In the genomic region with DNA sequence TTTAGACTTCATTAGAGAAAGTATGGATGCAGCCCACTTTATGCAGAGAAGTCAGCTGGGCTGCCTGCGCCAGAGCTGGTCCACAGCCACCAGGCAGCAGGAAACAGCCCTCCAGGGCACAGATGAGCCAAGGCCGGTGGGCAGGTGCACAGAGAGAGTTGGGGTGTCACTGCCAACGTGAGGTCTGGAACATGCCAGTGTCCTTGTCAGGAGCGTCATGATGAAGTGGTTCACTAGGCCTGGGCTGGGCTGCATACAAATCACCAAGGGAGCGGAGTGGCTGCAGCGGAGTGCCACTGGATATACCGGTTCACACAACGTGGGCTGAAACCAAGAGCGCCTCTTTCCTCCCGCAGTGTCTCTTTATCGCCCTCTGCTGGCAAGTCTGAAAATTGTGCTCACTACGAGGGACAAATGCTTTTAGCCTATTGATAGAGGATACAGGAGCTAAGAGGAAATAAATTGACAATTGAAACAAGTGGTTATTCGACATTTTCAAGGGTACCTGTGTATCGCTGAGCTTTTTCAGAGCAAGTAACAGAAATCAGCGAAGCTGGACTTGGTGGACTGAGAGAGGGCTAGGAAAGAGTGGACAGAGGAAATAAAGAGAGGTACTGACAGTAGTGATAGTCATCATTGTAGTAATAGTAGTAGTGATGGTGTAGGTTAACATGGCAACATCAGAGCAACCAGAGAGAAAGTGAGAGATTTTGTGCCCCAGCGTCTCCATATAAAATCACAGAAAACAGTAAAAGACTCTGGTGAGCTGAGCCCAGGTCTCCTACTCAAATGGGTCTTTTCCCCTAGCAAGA, we compare ENCODE assay signal across 8 cellular contexts. TPM values are rescaled to one million over a fixed set of nuclear protein-coding genes. Genes with fewer than 3 reads are reported as not detected.
DNase-seq lines count a peak whose midpoint lies in the region; ATAC-seq and TF ChIP-seq lines count a peak whose summit lies in the region.

No MANE protein-coding gene starts in this region.

- peak; percentile 78 for ATAC-seq in GM21447 (IDR thresholded peaks at IDR 0.05; ENCODE audit: unreplicated experiment)
- peak; percentile 98 for ATAC-seq in naive thymus-derived CD8-positive, alpha-beta T cell
- peak; percentile 92 for ATAC-seq in stimulated activated effector memory CD8-positive, alpha-beta T cell treated with anti-CD3 and anti-CD28 coated beads, Interleukin-12 subunit alpha, Interleukin-12 subunit beta, amount 100 ng/mL, for 72 hours

- H3K9me3 ChIP-seq in esophagus (ENCODE audit: control insufficient read depth in 2 of 2, insufficient read depth in 1 of 2, low read depth in 1 of 2, low read length in 1 of 2): no peaks in the 10 kb centered on the region

- DNase-seq in Calu3 (peak; percentile 90), KG1 (lab: John Stamatoyannopoulos, UW) (peak; percentile 96), OCI-M2 (lab: John Stamatoyannopoulos, UW; ENCODE audit: unreplicated experiment) (peak; percentile 5), activated T-cell treated with anti-CD3 and anti-CD28 coated beads for 4 hours (peak; percentile 80)
- DNase-seq in naive thymus-derived CD8-positive, alpha-beta T cell: peak; percentile 59 to 90 (median 82)
- peak; percentile 82 to 90 for DNase-seq in stimulated activated effector memory CD8-positive, alpha-beta T cell treated with anti-CD3 and anti-CD28 coated beads, Interleukin-12 subunit alpha, Interleukin-12 subunit beta, amount 100 ng/mL, for 72 hours (ENCODE audit: low spot score in 2 of 2)

- H3K4me3 ChIP-seq in esophagus (ENCODE audit: low read depth in 1 of 2, low read length in 2 of 2): no peak overlapping the region

- peaks cover 3% of the 10 kb centered on the region in 2 donors for H3K4me1 ChIP-seq in esophagus (ENCODE audit: control insufficient read depth in 2 of 2, insufficient read depth in 2 of 2, low read length in 1 of 2)

- H3K27ac Mint-ChIP-seq in Calu3 (ENCODE audit: unreplicated experiment): no peak overlapping the region
- peak overlapping the region in 4 of 10 donors; percentile 16 to 70 (median 48) for H3K27ac Mint-ChIP-seq in naive thymus-derived CD8-positive, alpha-beta T cell
- H3K27ac Mint-ChIP-seq in stimulated activated effector memory CD8-positive, alpha-beta T cell treated with anti-CD3 and anti-CD28 coated beads, Interleukin-12 subunit alpha, Interleukin-12 subunit beta, amount 100 ng/mL, for 72 hours: no peak overlapping the region

- H3K27me3 Mint-ChIP-seq in Calu3 (ENCODE audit: unreplicated experiment): peaks cover 18% of the 10 kb centered on the region
- H3K27me3 Mint-ChIP-seq in naive thymus-derived CD8-positive, alpha-beta T cell: peaks cover 0 to 34% (median 13%) of the 10 kb centered on the region in 5 donors

- no TSS peak for BruUV-seq in Calu3 (replicated peaks; lab: Mats Ljungman, UMichigan)

- CTCF ChIA-PET in Calu3 (lab: Charles Lee): interaction anchor here (0.6 to 1.1 kb wide), 7 partner anchors 32 to 293 kb away, joined by 3 to 5 read pairs (median 3); partner anchors contain the start of gene ITPR2

- peaks cover 4% of the 10 kb centered on the region for H3K36me3 Mint-ChIP-seq in Calu3 (ENCODE audit: insufficient read depth, unreplicated experiment)
- peaks cover 0 to 9% (median 7%) of the 10 kb centered on the region in 3 donors for H3K36me3 Mint-ChIP-seq in naive thymus-derived CD8-positive, alpha-beta T cell
- H3K36me3 Mint-ChIP-seq in stimulated activated effector memory CD8-positive, alpha-beta T cell treated with anti-CD3 and anti-CD28 coated beads, Interleukin-12 subunit alpha, Interleukin-12 subunit beta, amount 100 ng/mL, for 72 hours: no peaks in the 10 kb centered on the region

- POLR2A ChIA-PET in naive thymus-derived CD8-positive, alpha-beta T cell (lab: Charles Lee): interaction anchor here (1.1 to 1.8 kb wide), 2 partner anchors 24 to 52 kb away, joined by 3 to 7 read pairs; partner anchors contain the start of gene ITPR2

- intact Hi-C loops in Calu3 (cut with micrococcal nuclease; ENCODE audit: unreplicated experiment): loop anchor here (1.0 kb wide), 1 partner anchor 32 kb away; no protein-coding TSS in a partner anchor

- peak overlapping the region; percentile 0 for H3K4me3 Mint-ChIP-seq in Calu3 (ENCODE audit: low read depth, unreplicated experiment)
- H3K4me3 Mint-ChIP-seq in naive thymus-derived CD8-positive, alpha-beta T cell: peak overlapping the region; percentile 59 to 79 (median 72)
- H3K4me3 Mint-ChIP-seq in stimulated activated effector memory CD8-positive, alpha-beta T cell treated with anti-CD3 and anti-CD28 coated beads, Interleukin-12 subunit alpha, Interleukin-12 subunit beta, amount 100 ng/mL, for 72 hours: peak overlapping the region; percentile 57

- peaks cover 6% of the 10 kb centered on the region for H3K9me3 Mint-ChIP-seq in Calu3 (ENCODE audit: low read depth, unreplicated experiment)
- H3K9me3 Mint-ChIP-seq in naive thymus-derived CD8-positive, alpha-beta T cell: peaks cover 0 to 8% (median 0%) of the 10 kb centered on the region in 9 donors
- no peaks in the 10 kb centered on the region for H3K9me3 Mint-ChIP-seq in stimulated activated effector memory CD8-positive, alpha-beta T cell treated with anti-CD3 and anti-CD28 coated beads, Interleukin-12 subunit alpha, Interleukin-12 subunit beta, amount 100 ng/mL, for 72 hours

- H3K4me1 Mint-ChIP-seq in Calu3 (ENCODE audit: low read depth, unreplicated experiment): peaks cover 16% of the 10 kb centered on the region
- peaks cover 6 to 20% (median 9%) of the 10 kb centered on the region in 4 donors for H3K4me1 Mint-ChIP-seq in naive thymus-derived CD8-positive, alpha-beta T cell
- peaks cover 17% of the 10 kb centered on the region for H3K4me1 Mint-ChIP-seq in stimulated activated effector memory CD8-positive, alpha-beta T cell treated with anti-CD3 and anti-CD28 coated beads, Interleukin-12 subunit alpha, Interleukin-12 subunit beta, amount 100 ng/mL, for 72 hours

- H3K27ac ChIP-seq in esophagus (ENCODE audit: low read depth in 2 of 2, low read length in 1 of 2): peak overlapping the region; percentile 45 to 78

- H3K36me3 ChIP-seq in esophagus (ENCODE audit: control insufficient read depth in 2 of 2, insufficient read depth in 2 of 2, low read length in 1 of 2): no peaks in the 10 kb centered on the region

- WGBS in esophagus, 2 donors: 10 to 12% methylated on average over 16 of the region's 16 CpGs

- TF ChIP-seq CTCF in Calu3 (IDR thresholded peaks at IDR 0.05; ENCODE audit: unreplicated experiment): peak; percentile 82

- no peaks in the 10 kb centered on the region for H3K27me3 ChIP-seq in esophagus (ENCODE audit: control insufficient read depth in 1 of 2, insufficient read depth in 2 of 2, low read length in 2 of 2)

RNA-seq across cellular contexts. Expression of gene ITPR2, which starts 52.0 kb away (rescaled TPM):
- total RNA-seq in Calu3 (2022): 2.5 and 4.4 TPM in 2 replicates
- 1 to 10 TPM; 4.8 to 5.7 TPM for polyA plus RNA-seq in esophagus
- 10 to 100 TPM; 37.9 to 45.9 TPM for total RNA-seq in naive thymus-derived CD8-positive, alpha-beta T cell
- polyA plus RNA-seq in naive thymus-derived CD8-positive, alpha-beta T cell: 1 to 10 TPM; 4.6 to 9.6 (median 8.3) TPM

RNA-seq across cellular contexts. Expression of gene INTS13, which starts 52.8 kb away (rescaled TPM):
- 35.0 and 36.3 TPM in 2 replicates for total RNA-seq in Calu3 (2022)
- polyA plus RNA-seq in esophagus: 10 to 100 TPM; 17.0 to 33.0 TPM
- 10 to 100 TPM; 18.3 to 19.5 TPM for total RNA-seq in naive thymus-derived CD8-positive, alpha-beta T cell
- polyA plus RNA-seq in naive thymus-derived CD8-positive, alpha-beta T cell: 10 to 100 TPM; 13.3 to 26.2 (median 16.1) TPM

RNA-seq across cellular contexts. Expression of gene FGFR1OP2, which starts 53.3 kb away (rescaled TPM):
- total RNA-seq in Calu3 (2022): 33.7 and 37.5 TPM in 2 replicates
- polyA plus RNA-seq in esophagus: 10 to 100 TPM; 17.8 to 20.2 TPM
- 10 to 100 TPM; 74.4 to 74.9 TPM for total RNA-seq in naive thymus-derived CD8-positive, alpha-beta T cell
- 10 to 100 TPM; 77.0 to 91.8 (median 81.4) TPM for polyA plus RNA-seq in naive thymus-derived CD8-positive, alpha-beta T cell

Comparison
In these comparisons a context has a peak if more than half of its experiments do, and no peak if none do; other contexts are left out.
1. DNase-seq: peak in every context shown above with its lines; median percentile 96 in KG1; 90 in Calu3; 86 in stimulated activated effector memory CD8-positive, alpha-beta T cell treated with anti-CD3 and anti-CD28 coated beads, Interleukin-12 subunit alpha, Interleukin-12 subunit beta, amount 100 ng/mL, for 72 hours; 82 in naive thymus-derived CD8-positive, alpha-beta T cell; 80 in activated T-cell treated with anti-CD3 and anti-CD28 coated beads for 4 hours; 5 in OCI-M2.
2. H3K4me3 Mint-ChIP-seq: peak in every context shown above with its lines; median percentile 72 in naive thymus-derived CD8-positive, alpha-beta T cell; 57 in stimulated activated effector memory CD8-positive, alpha-beta T cell treated with anti-CD3 and anti-CD28 coated beads, Interleukin-12 subunit alpha, Interleukin-12 subunit beta, amount 100 ng/mL, for 72 hours; 0 in Calu3.